Comparison of ENCODE assay signal across 9 cellular contexts in the genomic region with DNA sequence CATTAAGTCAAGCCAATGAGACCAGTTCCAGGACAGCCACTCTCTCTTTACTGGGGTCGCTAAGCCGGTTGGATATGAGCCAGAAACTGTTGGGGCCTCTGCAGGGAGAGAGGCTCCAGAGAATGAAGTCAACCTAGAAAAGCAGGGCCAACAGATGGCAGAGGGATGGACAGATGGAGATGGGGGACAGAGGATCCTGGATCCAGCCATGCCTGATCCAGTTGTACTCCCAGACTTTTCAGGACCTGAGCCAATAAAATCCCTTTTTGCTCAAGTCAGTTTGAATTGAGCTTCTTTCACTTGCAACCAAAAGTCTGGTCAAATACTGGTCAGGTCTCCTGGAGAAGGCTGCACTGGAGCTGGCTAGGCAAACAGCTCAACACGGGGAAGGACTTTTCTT. TPM values are rescaled to one million over a fixed set of nuclear protein-coding genes. Genes with fewer than 3 reads are reported as not detected.
DNase-seq lines count a peak whose midpoint lies in the region; TF ChIP-seq lines count a peak whose summit lies in the region.
"Had no signal": no experiment of that assay in that cellular context is flagged by ENCODE, and none has a peak within 500 bp of the region (broad histone marks: within the 10 kb centered on the region; RNA-seq: fewer than 3 reads in every experiment).

No MANE protein-coding gene starts in this region.

- no peak overlapping the region for H3K9ac ChIP-seq in smooth muscle cell (ENCODE audit: low read depth)

- peaks cover 6% of the 10 kb centered on the region for H3F3A ChIP-seq in smooth muscle cell (ENCODE audit: low read depth)

- H3K79me2 ChIP-seq in smooth muscle cell (ENCODE audit: low read depth) = peaks cover 64% of the 10 kb centered on the region

- no peak overlapping the region for H3K4me3 ChIP-seq in WERI-Rb-1 (ENCODE audit: low read depth, low read length)
- H3K4me3 ChIP-seq in fibroblast of villous mesenchyme (ENCODE audit: low read depth, low read length) = peak overlapping the region; percentile 92
- H3K4me3 ChIP-seq in smooth muscle cell = peak overlapping the region; percentile 95
- H3K4me3 ChIP-seq: heart right ventricle had no signal

- H3K36me3 ChIP-seq in WERI-Rb-1 (peaks cover 53% of the 10 kb centered on the region), smooth muscle cell (ENCODE audit: low read depth) (peaks cover 10% of the 10 kb centered on the region)

- no peak overlapping the region for H2AFZ ChIP-seq in smooth muscle cell (ENCODE audit: low read depth)

- 50% methylated on average over 3 of the region's 3 CpGs for WGBS in smooth muscle cell (ENCODE audit: low lambda C conversion rate)

- H3K4me1 ChIP-seq in smooth muscle cell (ENCODE audit: low read depth) = peaks cover 18% of the 10 kb centered on the region

- peaks cover 28% of the 10 kb centered on the region for H4K20me1 ChIP-seq in smooth muscle cell (ENCODE audit: low read depth)

- TF ChIP-seq CTCF in WERI-Rb-1 (IDR thresholded peaks at IDR 0.05; ENCODE audit: low read depth, low read length) (no peak), fibroblast of villous mesenchyme (IDR thresholded peaks at IDR 0.05; ENCODE audit: insufficient read depth, low read depth, low read length) (no peak), smooth muscle cell (IDR thresholded peaks at IDR 0.05; ENCODE audit: borderline replicate concordance, insufficient read depth, poor library complexity, severe bottlenecking) (no peak)

- H3K27me3 ChIP-seq in WERI-Rb-1 (ENCODE audit: insufficient read depth, low read depth, severe bottlenecking) (no peaks in the 10 kb centered on the region), smooth muscle cell (ENCODE audit: low read depth) (no peaks in the 10 kb centered on the region)

- H3K9me3 ChIP-seq in WERI-Rb-1 (ENCODE audit: severe bottlenecking) = no peaks in the 10 kb centered on the region
- H3K9me3 ChIP-seq in smooth muscle cell (replicated peaks; ENCODE audit: low read depth) = no peaks in the 10 kb centered on the region

- peak overlapping the region; percentile 98 for H3K4me2 ChIP-seq in smooth muscle cell

- DNase-seq in NCI-H748 (lab: John Stamatoyannopoulos, UW; ENCODE audit: unreplicated experiment) (peak; percentile 25), NCI-H748 treated with DMSO at 0.1 percent for 48 hours (lab: John Stamatoyannopoulos, UW) (no peak), WERI-Rb-1 (peak; percentile 49), fibroblast of villous mesenchyme (ENCODE audit: low read depth) (no peak), smooth muscle cell (lab: John Stamatoyannopoulos, UW; ENCODE audit: unreplicated experiment) (no peak), COLO829 (ENCODE audit: low spot score) (no peak), RKO (ENCODE audit: low spot score) (no peak)
- no peak for DNase-seq in activated CD4-positive, alpha-beta T cell treated with anti-CD3 and anti-CD28 coated beads, Interleukin-2, amount 50 U/mL, for 1 hour
- DNase-seq: heart right ventricle had no signal

- no peak overlapping the region; the same call in 1 of the 2 replicates for H3K27ac ChIP-seq in WERI-Rb-1
- H3K27ac ChIP-seq in smooth muscle cell (ENCODE audit: low read depth) = no peak overlapping the region
- H3K27ac ChIP-seq: heart right ventricle had no signal

RNA-seq across cellular contexts. Expression of a gene that starts 2.2 kb away (rescaled TPM):
- 186 and 297 TPM in 2 replicates for total RNA-seq in fibroblast of villous mesenchyme
- 47.2 and 54.7 TPM in 2 replicates for total RNA-seq in smooth muscle cell
- 53.5 and 64.2 TPM in 2 replicates for polyA plus RNA-seq in smooth muscle cell

Comparison
In these comparisons a context has a peak if more than half of its experiments do, and no peak if none do; other contexts are left out.
1. DNase-seq: peak in NCI-H748 (single experiment) and WERI-Rb-1 (single experiment); none in NCI-H748 treated with DMSO at 0.1 percent for 48 hours (single experiment), fibroblast of villous mesenchyme (single experiment), smooth muscle cell (single experiment), COLO829 (single experiment), RKO (single experiment) and activated CD4-positive, alpha-beta T cell treated with anti-CD3 and anti-CD28 coated beads, Interleukin-2, amount 50 U/mL, for 1 hour (single experiment).